In genomic region chr10:62433181-62433692, GRCh38 we compare ENCODE assay signal across 8 cellular contexts. TPM values are rescaled to one million over a fixed set of nuclear protein-coding genes. Genes with fewer than 3 reads are reported as not detected.
DNase-seq lines count a peak whose midpoint lies in the region; ATAC-seq and TF ChIP-seq lines count a peak whose summit lies in the region.

No MANE protein-coding gene starts in this region.

- TF ChIP-seq CTCF in AG09309 (IDR thresholded peaks at IDR 0.05; ENCODE audit: control insufficient read depth, insufficient read depth, low read depth, low read length, missing control alignments) (no peak), fibroblast of mammary gland (conservative IDR thresholded peaks at IDR 0.05; ENCODE audit: control insufficient read depth, insufficient read depth, low read depth, low read length) (no peak), BE2C (IDR thresholded peaks at IDR 0.05; ENCODE audit: low read depth, low read length) (no peak)

- H3K4me1 ChIP-seq in BE2C = no peaks in the 10 kb centered on the region

- no peak overlapping the region for H3K4me3 ChIP-seq in AG09309 (ENCODE audit: control insufficient read depth, low read depth, low read length)
- H3K4me3 ChIP-seq in fibroblast of mammary gland (ENCODE audit: control insufficient read depth, low read depth, low read length) = no peak overlapping the region
- H3K4me3 ChIP-seq in BE2C (ENCODE audit: low read depth, low read length) = no peak overlapping the region

- peak; percentile 67 for ATAC-seq in GM19468 (IDR thresholded peaks at IDR 0.05; ENCODE audit: extremely low read depth, unreplicated experiment)
- peak; percentile 87 for ATAC-seq in HG03558 (IDR thresholded peaks at IDR 0.05; ENCODE audit: extremely low read depth, unreplicated experiment)

- H3K36me3 ChIP-seq in BE2C = no peaks in the 10 kb centered on the region

- H3K9me3 ChIP-seq in BE2C = no peaks in the 10 kb centered on the region

- H3K27me3 ChIP-seq in BE2C = no peaks in the 10 kb centered on the region; the same call in 1 of the 2 replicates

- peak; percentile 95 for DNase-seq in AG09309 (ENCODE audit: low read depth)
- DNase-seq in activated CD8-positive, alpha-beta memory T cell treated with anti-CD3 and anti-CD28 coated beads for 24 hours = peak; percentile 70
- peak; percentile 99 for DNase-seq in fibroblast of mammary gland (ENCODE audit: low read depth)
- DNase-seq in stimulated activated CD4-positive, alpha-beta T cell treated with anti-CD3 and anti-CD28 coated beads, Interleukin-12 subunit alpha, Interleukin-12 subunit beta, amount 100 ng/mL, for 4 hours = peak; percentile 57
- DNase-seq in BE2C = no peak
- no peak for DNase-seq in NCI-H1105 treated with DMSO at 0.1 percent for 48 hours (lab: John Stamatoyannopoulos, UW)

RNA-seq across cellular contexts. Expression of gene ZNF365, which starts 59.1 kb away (rescaled TPM):
- not detected for polyA plus RNA-seq in BE2C (2012; ENCODE audit: insufficient read depth, insufficient read length, low read depth)

Comparison
In these comparisons a context has a peak if more than half of its experiments do, and no peak if none do; other contexts are left out.
1. DNase-seq: peak in AG09309 (single experiment), activated CD8-positive, alpha-beta memory T cell treated with anti-CD3 and anti-CD28 coated beads for 24 hours (single experiment), fibroblast of mammary gland (single experiment) and stimulated activated CD4-positive, alpha-beta T cell treated with anti-CD3 and anti-CD28 coated beads, Interleukin-12 subunit alpha, Interleukin-12 subunit beta, amount 100 ng/mL, for 4 hours (single experiment); none in BE2C (single experiment) and NCI-H1105 treated with DMSO at 0.1 percent for 48 hours (single experiment).